ENCODE assay signal across 27 cellular contexts in the genomic region with DNA sequence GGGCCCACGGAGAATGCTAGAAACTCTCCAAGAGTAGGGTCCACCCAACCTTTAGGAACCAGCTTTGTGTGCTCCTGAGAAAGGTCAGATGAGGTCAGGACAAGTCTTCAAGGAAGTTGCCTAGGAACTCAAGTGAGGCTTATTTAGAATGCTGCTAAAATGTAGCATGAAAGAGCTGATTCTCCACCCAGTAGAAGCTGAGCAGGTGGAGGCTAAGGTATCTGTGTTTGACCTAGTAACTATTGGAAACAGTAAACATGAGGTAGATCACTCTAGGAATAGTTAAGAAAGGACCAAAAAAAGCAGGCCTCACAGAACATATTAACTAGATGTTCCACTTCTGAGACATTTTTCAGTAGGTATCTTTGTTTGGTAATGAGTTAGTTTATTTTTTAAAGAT.
"Had no signal": no experiment of that assay in that cellular context is flagged by ENCODE, and none has a peak within 500 bp of the region (broad histone marks: within the 10 kb centered on the region; RNA-seq: fewer than 3 reads in every experiment).

No MANE protein-coding gene starts in this region.

- H3K4me3 ChIP-seq: heart right ventricle, lower lobe of right lung, neural progenitor cell, sigmoid colon, smooth muscle cell, testis, vagina had no signal

- H3K4me1 ChIP-seq: heart right ventricle, lower lobe of right lung, neural progenitor cell, sigmoid colon, testis, vagina had no signal

- DNase-seq: activated B cell treated with CpG ODN at 0.5 μM for 24 hours; activated CD4-positive, alpha-beta memory T cell treated with anti-CD3 and anti-CD28 coated beads for 36 hours; activated CD4-positive, alpha-beta T cell treated with anti-CD3 and anti-CD28 coated beads for 36 hours; activated effector memory CD4-positive, alpha-beta T cell treated with anti-CD3 and anti-CD28 coated beads, Interleukin-2, amount 50 U/mL, for 16 hours; activated naive CD4-positive, alpha-beta T cell treated with anti-CD3 and anti-CD28 coated beads, Interleukin-2, amount 50 U/mL, for 16 hours; activated naive CD8-positive, alpha-beta T cell treated with anti-CD3 and anti-CD28 coated beads, Interleukin-2, amount 50 U/mL, for 24 hours; anterior cingulate cortex; effector CD4-positive, alpha-beta T cell; erythroblast; foreskin fibroblast; heart right ventricle; left colon; lower lobe of right lung; naive thymus-derived CD4-positive, alpha-beta T cell; retina; sigmoid colon; stimulated activated CD4-positive, alpha-beta T cell treated with anti-CD3 and anti-CD28 coated beads, Interleukin-15, amount 100 ng/mL, for 24 hours; stimulated activated CD4-positive, alpha-beta T cell treated with anti-CD3 and anti-CD28 coated beads, Interleukin-2, amount 100 ng/mL, for 48 hours; stimulated activated naive CD4-positive, alpha-beta T cell; T1000; testis had no signal

- ATAC-seq: activated CD4-positive, alpha-beta T cell treated with anti-CD3 and anti-CD28 coated beads for 36 hours; activated naive CD8-positive, alpha-beta T cell treated with anti-CD3 and anti-CD28 coated beads, Interleukin-2, amount 50 U/mL, for 24 hours; heart right ventricle; left colon; lower lobe of right lung; naive thymus-derived CD4-positive, alpha-beta T cell had no signal

- H3K9me3 ChIP-seq: heart right ventricle, lower lobe of right lung, sigmoid colon, testis, vagina had no signal

- H3K27ac ChIP-seq: heart right ventricle, lower lobe of right lung, neural progenitor cell, sigmoid colon, testis, vagina had no signal

- H3K27me3 Mint-ChIP-seq: activated B cell treated with CpG ODN at 0.5 μM for 24 hours; activated CD4-positive, alpha-beta memory T cell treated with anti-CD3 and anti-CD28 coated beads for 36 hours; activated CD4-positive, alpha-beta T cell treated with anti-CD3 and anti-CD28 coated beads for 36 hours; activated naive CD8-positive, alpha-beta T cell treated with anti-CD3 and anti-CD28 coated beads, Interleukin-2, amount 50 U/mL, for 24 hours; dendritic cell treated with granulocyte-macrophage colony-stimulating factor and Interleukin-4, amounts not matched to agents 40 ng/mL and 50 ng/mL, for 4 days; naive thymus-derived CD4-positive, alpha-beta T cell; progenitor cell of endocrine pancreas had no signal

- H3K4me1 Mint-ChIP-seq: activated naive CD8-positive, alpha-beta T cell treated with anti-CD3 and anti-CD28 coated beads, Interleukin-2, amount 50 U/mL, for 24 hours; brain; neural progenitor cell had no signal

- H3K27ac Mint-ChIP-seq: activated B cell treated with CpG ODN at 0.5 μM for 24 hours; activated CD4-positive, alpha-beta memory T cell treated with anti-CD3 and anti-CD28 coated beads for 36 hours; activated CD4-positive, alpha-beta T cell treated with anti-CD3 and anti-CD28 coated beads for 36 hours; activated naive CD8-positive, alpha-beta T cell treated with anti-CD3 and anti-CD28 coated beads, Interleukin-2, amount 50 U/mL, for 24 hours; brain; dendritic cell treated with granulocyte-macrophage colony-stimulating factor and Interleukin-4, amounts not matched to agents 40 ng/mL and 50 ng/mL, for 4 days; neural progenitor cell; progenitor cell of endocrine pancreas had no signal

- H3K27me3 ChIP-seq: heart right ventricle, neural progenitor cell, sigmoid colon, testis, vagina had no signal

- H3K9me3 Mint-ChIP-seq: activated B cell treated with CpG ODN at 0.5 μM for 24 hours; activated CD4-positive, alpha-beta memory T cell treated with anti-CD3 and anti-CD28 coated beads for 36 hours; activated naive CD8-positive, alpha-beta T cell treated with anti-CD3 and anti-CD28 coated beads, Interleukin-2, amount 50 U/mL, for 24 hours; brain; dendritic cell treated with granulocyte-macrophage colony-stimulating factor and Interleukin-4, amounts not matched to agents 40 ng/mL and 50 ng/mL, for 4 days; naive thymus-derived CD4-positive, alpha-beta T cell; neural progenitor cell had no signal

- H3K4me3 Mint-ChIP-seq: activated B cell treated with CpG ODN at 0.5 μM for 24 hours; activated CD4-positive, alpha-beta memory T cell treated with anti-CD3 and anti-CD28 coated beads for 36 hours; activated CD4-positive, alpha-beta T cell treated with anti-CD3 and anti-CD28 coated beads for 36 hours; activated naive CD8-positive, alpha-beta T cell treated with anti-CD3 and anti-CD28 coated beads, Interleukin-2, amount 50 U/mL, for 24 hours; brain; dendritic cell treated with granulocyte-macrophage colony-stimulating factor and Interleukin-4, amounts not matched to agents 40 ng/mL and 50 ng/mL, for 4 days; naive thymus-derived CD4-positive, alpha-beta T cell; neural progenitor cell had no signal
